Comparison of ENCODE assay signal across 1 cellular context in the genomic region with DNA sequence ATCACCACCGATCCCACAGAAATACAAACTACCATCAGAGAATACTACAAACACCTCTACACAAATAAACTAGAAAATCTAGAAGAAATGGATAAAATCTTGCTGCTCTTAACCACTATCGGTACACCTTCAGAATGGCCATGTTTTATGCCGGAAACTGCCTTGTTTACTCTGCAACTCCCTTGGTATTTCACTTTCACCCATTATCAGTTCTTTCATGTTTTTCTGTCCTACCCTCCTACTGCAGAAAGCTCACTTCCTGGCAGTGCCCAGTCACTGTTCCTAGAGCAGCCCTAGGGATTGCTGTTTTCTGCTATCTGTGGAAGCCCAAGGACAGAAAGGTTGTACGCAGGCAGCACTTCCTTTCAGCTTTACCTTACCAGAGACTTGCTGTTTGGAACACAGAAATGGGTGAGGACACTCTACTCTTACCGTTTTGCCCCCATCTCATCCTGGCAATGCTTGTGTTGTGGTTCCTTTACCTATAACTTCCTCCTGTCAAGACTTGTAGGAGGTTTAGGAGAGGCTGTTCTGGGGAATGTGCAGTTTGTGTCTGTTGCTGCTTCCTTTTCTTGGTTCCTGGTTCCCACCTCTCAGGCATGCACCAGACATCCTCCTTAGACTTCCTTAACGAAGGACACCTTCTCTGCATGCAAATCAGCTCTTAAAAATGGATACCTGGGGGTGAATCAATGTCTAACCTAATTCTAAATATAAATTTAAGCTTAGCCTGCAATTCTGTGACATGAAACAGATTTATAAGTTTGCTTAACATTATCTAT.
TF ChIP-seq lines count a peak whose summit lies in the region.

No MANE protein-coding gene starts in this region.

TF ChIP-seq in GM23338, 12 proteins besides CTCF, POLR2A, EP300 and RAD21:
- TF ChIP-seq, protein P1, sequence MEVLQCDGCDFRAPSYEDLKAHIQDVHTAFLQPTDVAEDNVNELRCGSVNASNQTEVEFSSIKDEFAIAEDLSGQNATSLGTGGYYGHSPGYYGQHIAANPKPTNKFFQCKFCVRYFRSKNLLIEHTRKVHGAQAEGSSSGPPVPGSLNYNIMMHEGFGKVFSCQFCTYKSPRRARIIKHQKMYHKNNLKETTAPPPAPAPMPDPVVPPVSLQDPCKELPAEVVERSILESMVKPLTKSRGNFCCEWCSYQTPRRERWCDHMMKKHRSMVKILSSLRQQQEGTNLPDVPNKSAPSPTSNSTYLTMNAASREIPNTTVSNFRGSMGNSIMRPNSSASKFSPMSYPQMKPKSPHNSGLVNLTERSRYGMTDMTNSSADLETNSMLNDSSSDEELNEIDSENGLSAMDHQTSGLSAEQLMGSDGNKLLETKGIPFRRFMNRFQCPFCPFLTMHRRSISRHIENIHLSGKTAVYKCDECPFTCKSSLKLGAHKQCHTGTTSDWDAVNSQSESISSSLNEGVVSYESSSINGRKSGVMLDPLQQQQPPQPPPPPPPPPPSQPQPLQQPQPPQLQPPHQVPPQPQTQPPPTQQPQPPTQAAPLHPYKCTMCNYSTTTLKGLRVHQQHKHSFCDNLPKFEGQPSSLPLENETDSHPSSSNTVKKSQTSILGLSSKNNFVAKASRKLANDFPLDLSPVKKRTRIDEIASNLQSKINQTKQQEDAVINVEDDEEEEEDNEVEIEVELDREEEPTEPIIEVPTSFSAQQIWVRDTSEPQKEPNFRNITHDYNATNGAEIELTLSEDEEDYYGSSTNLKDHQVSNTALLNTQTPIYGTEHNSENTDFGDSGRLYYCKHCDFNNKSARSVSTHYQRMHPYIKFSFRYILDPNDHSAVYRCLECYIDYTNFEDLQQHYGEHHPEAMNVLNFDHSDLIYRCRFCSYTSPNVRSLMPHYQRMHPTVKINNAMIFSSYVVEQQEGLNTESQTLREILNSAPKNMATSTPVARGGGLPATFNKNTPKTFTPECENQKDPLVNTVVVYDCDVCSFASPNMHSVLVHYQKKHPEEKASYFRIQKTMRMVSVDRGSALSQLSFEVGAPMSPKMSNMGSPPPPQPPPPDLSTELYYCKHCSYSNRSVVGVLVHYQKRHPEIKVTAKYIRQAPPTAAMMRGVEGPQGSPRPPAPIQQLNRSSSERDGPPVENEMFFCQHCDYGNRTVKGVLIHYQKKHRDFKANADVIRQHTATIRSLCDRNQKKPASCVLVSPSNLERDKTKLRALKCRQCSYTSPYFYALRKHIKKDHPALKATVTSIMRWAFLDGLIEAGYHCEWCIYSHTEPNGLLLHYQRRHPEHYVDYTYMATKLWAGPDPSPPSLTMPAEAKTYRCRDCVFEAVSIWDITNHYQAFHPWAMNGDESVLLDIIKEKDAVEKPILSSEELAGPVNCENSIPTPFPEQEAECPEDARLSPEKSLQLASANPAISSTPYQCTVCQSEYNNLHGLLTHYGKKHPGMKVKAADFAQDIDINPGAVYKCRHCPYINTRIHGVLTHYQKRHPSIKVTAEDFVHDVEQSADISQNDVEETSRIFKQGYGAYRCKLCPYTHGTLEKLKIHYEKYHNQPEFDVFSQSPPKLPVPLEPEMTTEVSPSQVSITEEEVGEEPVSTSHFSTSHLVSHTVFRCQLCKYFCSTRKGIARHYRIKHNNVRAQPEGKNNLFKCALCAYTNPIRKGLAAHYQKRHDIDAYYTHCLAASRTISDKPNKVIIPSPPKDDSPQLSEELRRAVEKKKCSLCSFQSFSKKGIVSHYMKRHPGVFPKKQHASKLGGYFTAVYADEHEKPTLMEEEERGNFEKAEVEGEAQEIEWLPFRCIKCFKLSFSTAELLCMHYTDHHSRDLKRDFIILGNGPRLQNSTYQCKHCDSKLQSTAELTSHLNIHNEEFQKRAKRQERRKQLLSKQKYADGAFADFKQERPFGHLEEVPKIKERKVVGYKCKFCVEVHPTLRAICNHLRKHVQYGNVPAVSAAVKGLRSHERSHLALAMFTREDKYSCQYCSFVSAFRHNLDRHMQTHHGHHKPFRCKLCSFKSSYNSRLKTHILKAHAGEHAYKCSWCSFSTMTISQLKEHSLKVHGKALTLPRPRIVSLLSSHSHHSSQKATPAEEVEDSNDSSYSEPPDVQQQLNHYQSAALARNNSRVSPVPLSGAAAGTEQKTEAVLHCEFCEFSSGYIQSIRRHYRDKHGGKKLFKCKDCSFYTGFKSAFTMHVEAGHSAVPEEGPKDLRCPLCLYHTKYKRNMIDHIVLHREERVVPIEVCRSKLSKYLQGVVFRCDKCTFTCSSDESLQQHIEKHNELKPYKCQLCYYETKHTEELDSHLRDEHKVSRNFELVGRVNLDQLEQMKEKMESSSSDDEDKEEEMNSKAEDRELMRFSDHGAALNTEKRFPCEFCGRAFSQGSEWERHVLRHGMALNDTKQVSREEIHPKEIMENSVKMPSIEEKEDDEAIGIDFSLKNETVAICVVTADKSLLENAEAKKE (CRISPR knock-in tag; IDR thresholded peaks at IDR 0.05), result no peak
- no peak for TF ChIP-seq EZH2 (IDR thresholded peaks at IDR 0.05; ENCODE audit: low read depth, unreplicated experiment)
- TF ChIP-seq CREB1 (CRISPR knock-in tag; IDR thresholded peaks at IDR 0.05; ENCODE audit: low read depth), result no peak
- no peak for TF ChIP-seq NANOG (IDR thresholded peaks at IDR 0.05; ENCODE audit: borderline replicate concordance)
- TF ChIP-seq, protein P2, sequence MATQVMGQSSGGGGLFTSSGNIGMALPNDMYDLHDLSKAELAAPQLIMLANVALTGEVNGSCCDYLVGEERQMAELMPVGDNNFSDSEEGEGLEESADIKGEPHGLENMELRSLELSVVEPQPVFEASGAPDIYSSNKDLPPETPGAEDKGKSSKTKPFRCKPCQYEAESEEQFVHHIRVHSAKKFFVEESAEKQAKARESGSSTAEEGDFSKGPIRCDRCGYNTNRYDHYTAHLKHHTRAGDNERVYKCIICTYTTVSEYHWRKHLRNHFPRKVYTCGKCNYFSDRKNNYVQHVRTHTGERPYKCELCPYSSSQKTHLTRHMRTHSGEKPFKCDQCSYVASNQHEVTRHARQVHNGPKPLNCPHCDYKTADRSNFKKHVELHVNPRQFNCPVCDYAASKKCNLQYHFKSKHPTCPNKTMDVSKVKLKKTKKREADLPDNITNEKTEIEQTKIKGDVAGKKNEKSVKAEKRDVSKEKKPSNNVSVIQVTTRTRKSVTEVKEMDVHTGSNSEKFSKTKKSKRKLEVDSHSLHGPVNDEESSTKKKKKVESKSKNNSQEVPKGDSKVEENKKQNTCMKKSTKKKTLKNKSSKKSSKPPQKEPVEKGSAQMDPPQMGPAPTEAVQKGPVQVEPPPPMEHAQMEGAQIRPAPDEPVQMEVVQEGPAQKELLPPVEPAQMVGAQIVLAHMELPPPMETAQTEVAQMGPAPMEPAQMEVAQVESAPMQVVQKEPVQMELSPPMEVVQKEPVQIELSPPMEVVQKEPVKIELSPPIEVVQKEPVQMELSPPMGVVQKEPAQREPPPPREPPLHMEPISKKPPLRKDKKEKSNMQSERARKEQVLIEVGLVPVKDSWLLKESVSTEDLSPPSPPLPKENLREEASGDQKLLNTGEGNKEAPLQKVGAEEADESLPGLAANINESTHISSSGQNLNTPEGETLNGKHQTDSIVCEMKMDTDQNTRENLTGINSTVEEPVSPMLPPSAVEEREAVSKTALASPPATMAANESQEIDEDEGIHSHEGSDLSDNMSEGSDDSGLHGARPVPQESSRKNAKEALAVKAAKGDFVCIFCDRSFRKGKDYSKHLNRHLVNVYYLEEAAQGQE (IDR thresholded peaks at IDR 0.05; ENCODE audit: unreplicated experiment), result no peak
- TF ChIP-seq, protein P3, sequence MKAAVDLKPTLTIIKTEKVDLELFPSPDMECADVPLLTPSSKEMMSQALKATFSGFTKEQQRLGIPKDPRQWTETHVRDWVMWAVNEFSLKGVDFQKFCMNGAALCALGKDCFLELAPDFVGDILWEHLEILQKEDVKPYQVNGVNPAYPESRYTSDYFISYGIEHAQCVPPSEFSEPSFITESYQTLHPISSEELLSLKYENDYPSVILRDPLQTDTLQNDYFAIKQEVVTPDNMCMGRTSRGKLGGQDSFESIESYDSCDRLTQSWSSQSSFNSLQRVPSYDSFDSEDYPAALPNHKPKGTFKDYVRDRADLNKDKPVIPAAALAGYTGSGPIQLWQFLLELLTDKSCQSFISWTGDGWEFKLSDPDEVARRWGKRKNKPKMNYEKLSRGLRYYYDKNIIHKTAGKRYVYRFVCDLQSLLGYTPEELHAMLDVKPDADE (IDR thresholded peaks at IDR 0.05), result no peak
- TF ChIP-seq ZNF114 (CRISPR knock-in tag; IDR thresholded peaks at IDR 0.05), result no peak
- TF ChIP-seq JUNB (IDR thresholded peaks at IDR 0.05; ENCODE audit: unreplicated experiment), result no peak
- no peak for TF ChIP-seq STAT1 (IDR thresholded peaks at IDR 0.05; ENCODE audit: unreplicated experiment)
- TF ChIP-seq ZNF331 (CRISPR knock-in tag; IDR thresholded peaks at IDR 0.05; ENCODE audit: low read depth), result no peak
- no peak for TF ChIP-seq EZH2phosphoT487 (IDR thresholded peaks at IDR 0.05; ENCODE audit: unreplicated experiment)
- TF ChIP-seq POLR2AphosphoS5 (IDR thresholded peaks at IDR 0.05; ENCODE audit: low read depth), result no peak
